Comparison of ENCODE assay signal across 10 cellular contexts in genomic region chr16:84836234-84836647, GRCh38. TPM values are rescaled to one million over a fixed set of nuclear protein-coding genes. Genes with fewer than 3 reads are reported as not detected.
DNase-seq lines count a peak whose midpoint lies in the region; ATAC-seq and TF ChIP-seq lines count a peak whose summit lies in the region.
"Had no signal": no experiment of that assay in that cellular context is flagged by ENCODE, and none has a peak within 500 bp of the region (broad histone marks: within the 10 kb centered on the region; RNA-seq: fewer than 3 reads in every experiment).

No MANE protein-coding gene starts in this region.

- POLR2A ChIA-PET in CD4-positive, alpha-beta T cell (lab: Charles Lee): no interaction called here

- H3K4me3 ChIP-seq in cardiac fibroblast (replicated peaks in 1 of 2; ENCODE audit: low read depth in 2 of 2, low read length in 2 of 2) (no peak overlapping the region), kidney epithelial cell (ENCODE audit: low read depth, low read length) (no peak overlapping the region), spleen (no peak overlapping the region)

- H3K27me3 Mint-ChIP-seq in CD4-positive, alpha-beta T cell: peaks cover 18% of the 10 kb centered on the region

- peaks cover 0 to 46% (median 13%) of the 10 kb centered on the region in 6 donors for H3K4me1 ChIP-seq in spleen

- TF ChIP-seq CTCF in cardiac fibroblast (IDR thresholded peaks at IDR 0.05; ENCODE audit: low read depth, low read length) (no peak), kidney epithelial cell (IDR thresholded peaks at IDR 0.05; ENCODE audit: insufficient read depth, low read length, poor library complexity, severe bottlenecking) (no peak), spleen (IDR thresholded peaks at IDR 0.05 in 8 of 11, conservative IDR thresholded peaks at IDR 0.05 in 3 of 11) (no peak)
- no peak for TF ChIP-seq CTCF in CD4-positive, alpha-beta T cell (IDR thresholded peaks at IDR 0.05)

- no peaks in the 10 kb centered on the region for H3K36me3 Mint-ChIP-seq in CD4-positive, alpha-beta T cell (ENCODE audit: low read depth)
- H3K36me3 Mint-ChIP-seq: T-cell had no signal

- peak; percentile 100 for DNase-seq in HCEC 1CT
- DNase-seq in cardiac fibroblast (ENCODE audit: low read depth in 2 of 2): peak; percentile 100
- DNase-seq in kidney epithelial cell (ENCODE audit: low read depth): peak; percentile 96
- no peak for DNase-seq in spleen
- DNase-seq in stimulated activated CD4-positive, alpha-beta T cell treated with anti-CD3 and anti-CD28 coated beads, Interleukin-15, amount 100 ng/mL, for 24 hours: no peak
- no peak for DNase-seq in CD4-positive, alpha-beta T cell
- DNase-seq: T-cell had no signal

- ATAC-seq in HG03442 (IDR thresholded peaks at IDR 0.05; ENCODE audit: unreplicated experiment): no peak
- no peak for ATAC-seq in GM18907 (IDR thresholded peaks at IDR 0.05; ENCODE audit: unreplicated experiment)
- no peak for ATAC-seq in CD4-positive, alpha-beta T cell (ENCODE audit: poor library complexity)
- ATAC-seq: T-cell had no signal

- TF ChIP-seq POLR2A in spleen (IDR thresholded peaks at IDR 0.05): no peak

- no peaks in the 10 kb centered on the region for H3K9me3 Mint-ChIP-seq in CD4-positive, alpha-beta T cell
- H3K9me3 Mint-ChIP-seq: dendritic cell treated with granulocyte-macrophage colony-stimulating factor and Interleukin-4, amounts not matched to agents 40 ng/mL and 50 ng/mL, for 4 days; T-cell had no signal

- no peaks in the 10 kb centered on the region for H3K4me1 Mint-ChIP-seq in CD4-positive, alpha-beta T cell (ENCODE audit: low read depth)

- WGBS in spleen, 5 donors: 33 to 47% (median 39%) methylated on average over 16 of the region's 16 CpGs

- H3K27ac Mint-ChIP-seq in CD4-positive, alpha-beta T cell: no peak overlapping the region
- H3K27ac Mint-ChIP-seq: dendritic cell treated with granulocyte-macrophage colony-stimulating factor and Interleukin-4, amounts not matched to agents 40 ng/mL and 50 ng/mL, for 4 days; T-cell had no signal

- no peaks in the 10 kb centered on the region for H3K36me3 ChIP-seq in kidney epithelial cell (ENCODE audit: control insufficient read depth, insufficient read depth, low read length)
- peaks cover 0 to 69% (median 9%) of the 10 kb centered on the region in 6 donors for H3K36me3 ChIP-seq in spleen

- no peak overlapping the region for H3K4me3 Mint-ChIP-seq in CD4-positive, alpha-beta T cell
- H3K4me3 Mint-ChIP-seq: dendritic cell treated with granulocyte-macrophage colony-stimulating factor and Interleukin-4, amounts not matched to agents 40 ng/mL and 50 ng/mL, for 4 days; T-cell had no signal

- H3K27me3 ChIP-seq in kidney epithelial cell (ENCODE audit: control insufficient read depth, insufficient read depth, low read length) (no peaks in the 10 kb centered on the region), spleen (replicated peaks in 1 of 7) (peaks cover 0 to 45% (median 4%) of the 10 kb centered on the region in 7 donors)
- no peaks in the 10 kb centered on the region for H3K27me3 ChIP-seq in CD4-positive, alpha-beta T cell (ENCODE audit: control insufficient read depth, insufficient read depth, low read length)

- CTCF ChIA-PET in CD4-positive, alpha-beta T cell (lab: Charles Lee): no interaction called here

- peak overlapping the region in 7 of 8 donors; percentile 9 to 85 (median 66) for H3K27ac ChIP-seq in spleen
- no peak overlapping the region for H3K27ac ChIP-seq in CD4-positive, alpha-beta T cell (ENCODE audit: low read depth, low read length)

- intact Hi-C loops in spleen (cut with DNase I; ENCODE audit: low total_unique reads): no loop called here
- intact Hi-C loops in CD4-positive, alpha-beta T cell (cut with DNase I, micrococcal nuclease): no loop called here

- H3K9me3 ChIP-seq in spleen: no peaks in the 10 kb centered on the region
- no peaks in the 10 kb centered on the region for H3K9me3 ChIP-seq in CD4-positive, alpha-beta T cell (ENCODE audit: control insufficient read depth, low read length)

RNA-seq across cellular contexts. Expression of gene CRISPLD2, which starts 16.5 kb away (rescaled TPM):
- total RNA-seq in kidney epithelial cell: 2.5 and 3.3 TPM in 2 replicates
- 100 to 1,000 TPM in 3 of 7 donors, 10 to 100 TPM in 4; 38.5 to 271 (median 92.8) TPM for total RNA-seq in spleen
- polyA plus RNA-seq in spleen: 10 to 100 TPM in 1 of 3 donors, 1 to 10 TPM in 2; 7.9 to 12.3 (median 9.3) TPM
- total RNA-seq in CD4-positive, alpha-beta T cell: 1 to 10 TPM; 2.0 to 2.6 TPM

Comparison
In these comparisons a context has a peak if more than half of its experiments do, and no peak if none do; other contexts are left out.
1. DNase-seq: peak in HCEC 1CT (single experiment), cardiac fibroblast (2 of 2) and kidney epithelial cell (single experiment); none in spleen (single experiment), stimulated activated CD4-positive, alpha-beta T cell treated with anti-CD3 and anti-CD28 coated beads, Interleukin-15, amount 100 ng/mL, for 24 hours (single experiment) and CD4-positive, alpha-beta T cell (0 of 10).